19 cellular contexts compared by ENCODE assay signal in genomic region chr2:69084492-69084891, GRCh38.
"Had no signal": no experiment of that assay in that cellular context is flagged by ENCODE, and none has a peak within 500 bp of the region (broad histone marks: within the 10 kb centered on the region; RNA-seq: fewer than 3 reads in every experiment).

No MANE protein-coding gene starts in this region.

- H3K9ac ChIP-seq: KMS-11 had no signal

- DNase-seq: IMR-90, Kasumi-1, MM.1S, NCI-H1092 treated with DMSO at 0.1 percent for 48 hours, NCI-H1436, NCI-H187, NCI-H2029, NCI-H2081 treated with DMSO at 0.1 percent for 48 hours, NCI-H2171, NCI-H226, NCI-H446, NCI-H510A, NCI-H524 treated with DMSO at 0.1 percent for 48 hours, NCI-H69, NCI-H774, SHP77 had no signal

- H3K4me2 ChIP-seq: KMS-11 had no signal

- ATAC-seq: SK-N-SH treated with all-trans-retinoic acid at 6 μM for 48 hours had no signal

- H3K27ac ChIP-seq: KMS-11, RWPE1 had no signal
